ENCODE assay signal across 9 cellular contexts in the genomic region with DNA sequence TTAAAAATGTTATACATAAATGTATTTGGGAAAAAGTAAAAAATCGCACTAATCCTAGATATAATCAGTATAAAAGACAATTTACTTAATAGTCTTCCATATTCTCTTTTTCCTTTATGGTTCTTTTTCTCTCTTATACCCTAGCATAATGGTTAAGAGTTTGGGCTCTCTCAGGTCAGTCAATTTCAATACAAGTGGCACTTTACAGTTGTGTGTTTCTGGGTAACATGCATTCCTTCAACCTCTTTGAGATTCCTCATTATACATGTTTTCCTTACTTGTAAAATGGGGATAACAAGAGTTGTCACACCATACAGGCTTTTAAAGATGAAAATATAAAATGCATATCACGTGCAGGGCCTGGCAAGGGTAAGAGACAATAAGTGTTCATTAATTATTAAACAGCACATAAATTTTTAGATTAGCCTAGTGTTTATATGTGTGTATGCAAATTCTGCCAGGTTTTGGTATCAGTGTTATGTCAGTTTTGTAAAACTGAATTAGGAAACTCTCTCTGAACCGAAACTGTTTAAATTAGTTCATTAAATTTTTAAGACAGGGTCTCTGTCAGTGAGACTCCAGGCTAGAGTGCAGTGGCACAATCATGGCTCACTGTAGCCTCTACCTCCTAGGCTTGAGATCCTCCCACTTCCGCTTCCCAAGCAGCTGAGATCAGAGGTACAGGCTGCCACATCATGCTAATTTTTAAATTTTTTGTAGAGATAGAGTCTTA. TPM values are rescaled to one million over a fixed set of nuclear protein-coding genes. Genes with fewer than 3 reads are reported as not detected.
DNase-seq lines count a peak whose midpoint lies in the region; ATAC-seq and TF ChIP-seq lines count a peak whose summit lies in the region.
"Had no signal": no experiment of that assay in that cellular context is flagged by ENCODE, and none has a peak within 500 bp of the region (broad histone marks: within the 10 kb centered on the region; RNA-seq: fewer than 3 reads in every experiment).

No MANE protein-coding gene starts in this region.

- H3K9me3 Mint-ChIP-seq in effector memory CD8-positive, alpha-beta T cell, result no peaks in the 10 kb centered on the region

- no peak overlapping the region for H3K27ac ChIP-seq in suprapubic skin
- H3K27ac ChIP-seq: SJSA1 had no signal

- H3K4me1 Mint-ChIP-seq in effector memory CD8-positive, alpha-beta T cell (ENCODE audit: low read depth in 2 of 2), result peaks cover 48 to 88% of the 10 kb centered on the region in 2 donors

- H3K4me1 ChIP-seq in suprapubic skin, result peaks cover 82% of the 10 kb centered on the region
- H3K4me1 ChIP-seq: SJSA1 had no signal

- peak overlapping the region; percentile 84 to 90 for H3K27ac Mint-ChIP-seq in effector memory CD8-positive, alpha-beta T cell

- DNase-seq in effector memory CD8-positive, alpha-beta T cell, result no peak
- DNase-seq in OCI-M1 (lab: John Stamatoyannopoulos, UW) (no peak), suprapubic skin (ENCODE audit: low spot score in 2 of 2) (no peak), COLO668 (lab: John Stamatoyannopoulos, UW; ENCODE audit: unreplicated experiment) (no peak), mesenteric fat pad (ENCODE audit: low spot score) (no peak)

- TF ChIP-seq CTCF in suprapubic skin (IDR thresholded peaks at IDR 0.05), result no peak

- no peak for TF ChIP-seq EP300 in suprapubic skin (IDR thresholded peaks at IDR 0.05)

- peaks cover 36% of the 10 kb centered on the region for H3K36me3 Mint-ChIP-seq in effector memory CD8-positive, alpha-beta T cell (ENCODE audit: insufficient read depth)

- H3K36me3 ChIP-seq in suprapubic skin, result no peaks in the 10 kb centered on the region
- H3K36me3 ChIP-seq: SJSA1 had no signal

- H3K9me3 ChIP-seq in suprapubic skin, result no peaks in the 10 kb centered on the region
- H3K9me3 ChIP-seq: SJSA1 had no signal

- H3K27me3 Mint-ChIP-seq in effector memory CD8-positive, alpha-beta T cell, result no peaks in the 10 kb centered on the region

- peak overlapping the region; percentile 66 to 67 for H3K4me3 Mint-ChIP-seq in effector memory CD8-positive, alpha-beta T cell

- no peaks in the 10 kb centered on the region for H3K27me3 ChIP-seq in suprapubic skin
- H3K27me3 ChIP-seq: SJSA1 had no signal

- no peak for TF ChIP-seq POLR2A in suprapubic skin (IDR thresholded peaks at IDR 0.05)

- no peak overlapping the region for H3K4me3 ChIP-seq in suprapubic skin
- H3K4me3 ChIP-seq: SJSA1 had no signal

- ATAC-seq in GM18502 (IDR thresholded peaks at IDR 0.05; ENCODE audit: poor library complexity, unreplicated experiment) (peak; percentile 73), GM21447 (IDR thresholded peaks at IDR 0.05; ENCODE audit: unreplicated experiment) (peak; percentile 73), HG03571 (IDR thresholded peaks at IDR 0.05; ENCODE audit: unreplicated experiment) (peak; percentile 65)
- peak; percentile 62 for ATAC-seq in effector memory CD8-positive, alpha-beta T cell (replicated peaks)

- WGBS in suprapubic skin, result 53% methylated on average over 4 of the region's 4 CpGs

RNA-seq across cellular contexts. Expression of gene ELF1, which starts 49.8 kb away (rescaled TPM):
- 100 to 1,000 TPM in 3 of 4 donors, 10 to 100 TPM in 1; 81.7 to 123 (median 111) TPM for total RNA-seq in suprapubic skin
- total RNA-seq in mesenteric fat pad, result 74.2 TPM
